Comparison of ENCODE assay signal across 8 cellular contexts in the genomic region with DNA sequence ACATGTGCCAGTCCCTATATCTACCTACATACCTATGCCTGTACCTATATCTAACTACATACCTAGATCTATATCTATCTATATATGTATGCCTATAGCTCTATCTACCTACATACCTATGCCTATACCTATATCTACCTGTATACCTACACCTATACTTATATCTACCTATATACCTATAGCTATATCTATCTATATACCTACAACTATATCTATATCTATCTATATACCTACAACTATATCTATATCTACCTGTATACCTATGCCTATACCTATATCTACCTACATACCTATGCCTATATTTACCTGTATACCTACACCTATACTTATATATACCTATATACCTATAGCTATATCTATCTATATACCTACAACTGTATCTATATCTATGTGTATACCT.
"Had no signal": no experiment of that assay in that cellular context is flagged by ENCODE, and none has a peak within 500 bp of the region (broad histone marks: within the 10 kb centered on the region; RNA-seq: fewer than 3 reads in every experiment).

No MANE protein-coding gene starts in this region.

- H3K4me3 Mint-ChIP-seq: GM23338, H9, HFFc6 had no signal

- H3K9me3 ChIP-seq: HAP-1 had no signal

- H3K27ac Mint-ChIP-seq: GM23338, H9, HFFc6 had no signal

- DNase-seq: GM23248, GOT3, H7, H9, HCEC 1CT, HFFc6 had no signal

- H3K4me1 Mint-ChIP-seq: GM23338 had no signal

- H3K36me3 ChIP-seq: HAP-1 had no signal

- H3K4me3 ChIP-seq: GM23248, GM23338, HAP-1 had no signal

- H3K27ac ChIP-seq: GM23248 had no signal

- ATAC-seq: GM23338 had no signal

- H3K9me3 Mint-ChIP-seq: GM23338, H9, HFFc6 had no signal
